In genomic region chr18:41745166-41746049, GRCh38 we compare ENCODE assay signal across 9 cellular contexts.
DNase-seq lines count a peak whose midpoint lies in the region; ATAC-seq, FAIRE-seq and TF ChIP-seq lines count a peak whose summit lies in the region.
"Had no signal": no experiment of that assay in that cellular context is flagged by ENCODE, and none has a peak within 500 bp of the region (broad histone marks: within the 10 kb centered on the region; RNA-seq: fewer than 3 reads in every experiment).

No MANE protein-coding gene starts in this region.

- H4K20me1 ChIP-seq in MM.1S (ENCODE audit: insufficient read depth, low read length), result no peaks in the 10 kb centered on the region

- H3K36me3 ChIP-seq in MM.1S (replicated peaks; ENCODE audit: insufficient read depth, low read length) (no peaks in the 10 kb centered on the region), endodermal cell (ENCODE audit: control insufficient read depth, insufficient read depth, low read length) (no peaks in the 10 kb centered on the region)

- H3K9me2 ChIP-seq in MM.1S (replicated peaks; ENCODE audit: insufficient read depth, low read length), result no peaks in the 10 kb centered on the region

- DNase-seq in DMS53 treated with DMSO at 0.1 percent for 48 hours (lab: John Stamatoyannopoulos, UW; ENCODE audit: unreplicated experiment), result peak; percentile 71
- DNase-seq in MM.1S, result peak; percentile 49
- DNase-seq in RCC 7860 (ENCODE audit: low spot score), result peak; percentile 4
- peak; percentile 91 for DNase-seq in endodermal cell
- DNase-seq in nephron progenitor cell, result peak; percentile 72
- DNase-seq in cerebellum (ENCODE audit: low spot score), result no peak
- DNase-seq in CD4-positive, alpha-beta T cell, result no peak

- TF ChIP-seq CTCF in MM.1S (IDR thresholded peaks at IDR 0.05; ENCODE audit: low read length) (peak; percentile 72), endodermal cell (conservative IDR thresholded peaks at IDR 0.05) (peak; percentile 93), nephron progenitor cell (IDR thresholded peaks at IDR 0.05) (peak; percentile 80)
- TF ChIP-seq CTCF in CD4-positive, alpha-beta T cell (IDR thresholded peaks at IDR 0.05), result no peak

- no peak overlapping the region for H3K9ac ChIP-seq in MM.1S (ENCODE audit: low read length)
- H3K9ac ChIP-seq in endodermal cell (ENCODE audit: extremely low read depth, low read length, poor library complexity, severe bottlenecking), result no peak overlapping the region

- H3K4me3 ChIP-seq in MM.1S (ENCODE audit: low read length), result no peak overlapping the region
- H3K4me3 ChIP-seq in endodermal cell (ENCODE audit: low read length), result peak overlapping the region; percentile 68

- intact Hi-C loops in CD4-positive, alpha-beta T cell (cut with DNase I, micrococcal nuclease), result no loop called here

- H3K4me1 ChIP-seq in MM.1S (ENCODE audit: low read length), result no peaks in the 10 kb centered on the region
- H3K4me1 ChIP-seq in endodermal cell (ENCODE audit: control insufficient read depth, insufficient read depth, low read length), result peaks cover 5% of the 10 kb centered on the region

- H3K27ac ChIP-seq in MM.1S (ENCODE audit: low read length) (no peak overlapping the region), endodermal cell (ENCODE audit: low read depth, low read length) (no peak overlapping the region)
- H3K27ac ChIP-seq in CD4-positive, alpha-beta T cell (ENCODE audit: low read depth, low read length), result no peak overlapping the region

- no peak overlapping the region for H2AFZ ChIP-seq in MM.1S (ENCODE audit: low read length)

- H3K9me3 ChIP-seq in MM.1S (replicated peaks; ENCODE audit: insufficient read depth, low read length), result no peaks in the 10 kb centered on the region
- no peaks in the 10 kb centered on the region for H3K9me3 ChIP-seq in endodermal cell (ENCODE audit: control insufficient read depth, low read length)
- H3K9me3 ChIP-seq in CD4-positive, alpha-beta T cell (ENCODE audit: control insufficient read depth, low read length), result no peaks in the 10 kb centered on the region

- POLR2A ChIA-PET in CD4-positive, alpha-beta T cell (lab: Charles Lee), result no interaction called here

- no peak for FAIRE-seq in RCC 7860 (lab: Jason Lieb, UNC)

- ATAC-seq in GM21515 (IDR thresholded peaks at IDR 0.05; ENCODE audit: unreplicated experiment), result peak; percentile 62
- ATAC-seq in CD4-positive, alpha-beta T cell (ENCODE audit: poor library complexity), result no peak

- 24 to 92% methylated on average over 2 to 5 of the region's 5 CpGs for WGBS in endodermal cell (ENCODE audit: insufficient coverage in 1 of 2, insufficient read length in 1 of 2), 2 experiments

- CTCF ChIA-PET in CD4-positive, alpha-beta T cell (lab: Charles Lee), result no interaction called here

- H3K4me3 Mint-ChIP-seq in endodermal cell (no peak overlapping the region), nephron progenitor cell (peak overlapping the region; percentile 65)
- H3K4me3 Mint-ChIP-seq in CD4-positive, alpha-beta T cell, result no peak overlapping the region
- H3K4me3 Mint-ChIP-seq: T-helper 1 cell treated with Interleukin-12 subunit alpha and Interleukin-12 subunit beta and Interleukin-4 antibody, amounts not matched to agents 30 μg/mL and 1 μg/mL, for 36 hours had no signal

- no peaks in the 10 kb centered on the region for H3K36me3 Mint-ChIP-seq in endodermal cell (ENCODE audit: low read depth)
- no peaks in the 10 kb centered on the region for H3K36me3 Mint-ChIP-seq in nephron progenitor cell (ENCODE audit: low read depth)
- no peaks in the 10 kb centered on the region for H3K36me3 Mint-ChIP-seq in CD4-positive, alpha-beta T cell (ENCODE audit: low read depth)

- no peaks in the 10 kb centered on the region for H3K9me3 Mint-ChIP-seq in endodermal cell
- no peaks in the 10 kb centered on the region for H3K9me3 Mint-ChIP-seq in nephron progenitor cell
- no peaks in the 10 kb centered on the region for H3K9me3 Mint-ChIP-seq in CD4-positive, alpha-beta T cell

- no peaks in the 10 kb centered on the region for H3F3A ChIP-seq in MM.1S (ENCODE audit: insufficient read depth, low read length)

- H3K4me2 ChIP-seq in MM.1S (ENCODE audit: low read depth, low read length), result no peak overlapping the region

- no peaks in the 10 kb centered on the region for H3K79me2 ChIP-seq in MM.1S (ENCODE audit: low read length)

- H3K4me1 Mint-ChIP-seq in endodermal cell, result peaks cover 33% of the 10 kb centered on the region
- H3K4me1 Mint-ChIP-seq in nephron progenitor cell, result peaks cover 40% of the 10 kb centered on the region
- no peaks in the 10 kb centered on the region for H3K4me1 Mint-ChIP-seq in CD4-positive, alpha-beta T cell (ENCODE audit: low read depth)

- no peaks in the 10 kb centered on the region for H3K27me3 Mint-ChIP-seq in endodermal cell (ENCODE audit: insufficient read depth)
- H3K27me3 Mint-ChIP-seq in nephron progenitor cell (ENCODE audit: low read depth, poor library complexity), result no peaks in the 10 kb centered on the region
- H3K27me3 Mint-ChIP-seq in CD4-positive, alpha-beta T cell, result no peaks in the 10 kb centered on the region

- H3K27ac Mint-ChIP-seq in endodermal cell, result peak overlapping the region; percentile 82
- no peak overlapping the region for H3K27ac Mint-ChIP-seq in nephron progenitor cell
- H3K27ac Mint-ChIP-seq in CD4-positive, alpha-beta T cell, result no peak overlapping the region
- H3K27ac Mint-ChIP-seq: T-helper 1 cell treated with Interleukin-12 subunit alpha and Interleukin-12 subunit beta and Interleukin-4 antibody, amounts not matched to agents 30 μg/mL and 1 μg/mL, for 36 hours had no signal

- H3K27me3 ChIP-seq in MM.1S (replicated peaks; ENCODE audit: insufficient read depth, low read length) (no peaks in the 10 kb centered on the region), endodermal cell (ENCODE audit: control insufficient read depth, insufficient read depth, low read length, poor library complexity, severe bottlenecking) (no peaks in the 10 kb centered on the region)
- no peaks in the 10 kb centered on the region for H3K27me3 ChIP-seq in CD4-positive, alpha-beta T cell (ENCODE audit: control insufficient read depth, insufficient read depth, low read length)

Comparison
In these comparisons a context has a peak if more than half of its experiments do, and no peak if none do; other contexts are left out.
1. DNase-seq: peak in DMS53 treated with DMSO at 0.1 percent for 48 hours (single experiment), MM.1S (single experiment), RCC 7860 (single experiment), endodermal cell (single experiment) and nephron progenitor cell (single experiment); none in cerebellum (single experiment) and CD4-positive, alpha-beta T cell (0 of 10).